8 cellular contexts compared by ENCODE assay signal in genomic region chr4:120718979-120719566, GRCh38.
DNase-seq lines count a peak whose midpoint lies in the region; ATAC-seq and TF ChIP-seq lines count a peak whose summit lies in the region.

No MANE protein-coding gene starts in this region.

- TF ChIP-seq POLR2A in NB4 (IDR thresholded peaks at IDR 0.05; ENCODE audit: extremely low read depth, insufficient read length) (no peak), adrenal gland (IDR thresholded peaks at IDR 0.05) (no peak)

- DNase-seq in AG09309 (ENCODE audit: low read depth) (no peak), GM12864 (ENCODE audit: low read depth) (peak; percentile 8), NB4 (ENCODE audit: low read depth) (peak; percentile 57), adrenal gland (peak in 6 of 7 donors; percentile 14 to 54 (median 36)), iris pigment epithelial cell (ENCODE audit: low read depth) (peak; percentile 55), tibial artery (no peak), NCI-H128 (lab: John Stamatoyannopoulos, UW; ENCODE audit: unreplicated experiment) (no peak)

- TF ChIP-seq CTCF in AG09309 (IDR thresholded peaks at IDR 0.05; ENCODE audit: control insufficient read depth, insufficient read depth, low read depth, low read length, missing control alignments) (peak; percentile 88), GM12864 (IDR thresholded peaks at IDR 0.05; ENCODE audit: low read depth, low read length, missing control alignments) (peak; percentile 79), NB4 (IDR thresholded peaks at IDR 0.05; ENCODE audit: low read depth, low read length) (peak; percentile 57), adrenal gland (IDR thresholded peaks at IDR 0.05) (peak; percentile 31 to 72 (median 60)), tibial artery (IDR thresholded peaks at IDR 0.05) (peak; percentile 20 to 33)

- 23 to 38% (median 28%) methylated on average over 5 of the region's 5 CpGs for WGBS in adrenal gland, 4 donors

- H3K27me3 ChIP-seq in adrenal gland = no peaks in the 10 kb centered on the region
- H3K27me3 ChIP-seq in tibial artery = no peaks in the 10 kb centered on the region

- H3K27ac ChIP-seq in adrenal gland = no peak overlapping the region
- no peak overlapping the region for H3K27ac ChIP-seq in tibial artery

- ATAC-seq in HG02610 (IDR thresholded peaks at IDR 0.05; ENCODE audit: unreplicated experiment) = peak; percentile 80

- H3K9me3 ChIP-seq in adrenal gland (replicated peaks in 1 of 3) (no peaks in the 10 kb centered on the region), tibial artery (no peaks in the 10 kb centered on the region)

- intact Hi-C loops in adrenal gland (cut with DNase I) (loop anchor here in 1 of 2 donors (10.0 kb wide), 1 partner anchor 206 kb away; the partner anchor contains the start of gene PRDM5), tibial artery (cut with DNase I; ENCODE audit: low total_unique reads) (no loop called here)

- peaks cover 0 to 4% of the 10 kb centered on the region in 2 donors for H3K4me1 ChIP-seq in adrenal gland (replicated peaks in 1 of 2)
- no peaks in the 10 kb centered on the region for H3K4me1 ChIP-seq in tibial artery

- no peaks in the 10 kb centered on the region for H3K36me3 ChIP-seq in adrenal gland (replicated peaks in 1 of 2)
- no peaks in the 10 kb centered on the region for H3K36me3 ChIP-seq in tibial artery

- H3K4me3 ChIP-seq in AG09309 (ENCODE audit: control insufficient read depth, low read depth, low read length) = no peak overlapping the region
- H3K4me3 ChIP-seq in GM12864 (ENCODE audit: low read depth, low read length) = no peak overlapping the region
- H3K4me3 ChIP-seq in NB4 (ENCODE audit: low read depth, low read length) = no peak overlapping the region
- H3K4me3 ChIP-seq in adrenal gland = no peak overlapping the region
- no peak overlapping the region for H3K4me3 ChIP-seq in tibial artery

Comparison
In these comparisons a context has a peak if more than half of its experiments do, and no peak if none do; other contexts are left out.
1. DNase-seq: peak in GM12864 (single experiment), NB4 (single experiment), adrenal gland (6 of 7) and iris pigment epithelial cell (single experiment); none in AG09309 (single experiment), tibial artery (0 of 2) and NCI-H128 (single experiment).
2. CTCF ChIP-seq: peak in every context shown above with its lines; median percentile 88 in AG09309; 79 in GM12864; 60 in adrenal gland; 57 in NB4; 26 in tibial artery.